In genomic region chr4:172881645-172882044, GRCh38 we compare ENCODE assay signal across 29 cellular contexts.
"Had no signal": no experiment of that assay in that cellular context is flagged by ENCODE, and none has a peak within 500 bp of the region (broad histone marks: within the 10 kb centered on the region; RNA-seq: fewer than 3 reads in every experiment).

No MANE protein-coding gene starts in this region.

- H3K4me1 ChIP-seq: heart right ventricle, left lung, neural progenitor cell, prostate gland, right atrium auricular region, suprapubic skin, thyroid gland, vagina had no signal

- H3K27ac ChIP-seq: dorsolateral prefrontal cortex, epithelial cell of prostate, heart right ventricle, left lung, neural progenitor cell, prostate gland, right atrium auricular region, suprapubic skin, thyroid gland, vagina had no signal

- H3K27me3 ChIP-seq: dorsolateral prefrontal cortex, heart right ventricle, left lung, neural progenitor cell, right atrium auricular region, suprapubic skin, thyroid gland, vagina had no signal

- H2AFZ ChIP-seq: neural progenitor cell had no signal

- H3K9me3 ChIP-seq: mucosa of descending colon, prostate gland, right atrium auricular region, suprapubic skin, thyroid gland, vagina had no signal

- DNase-seq: dorsolateral prefrontal cortex; effector CD4-positive, alpha-beta T cell; foreskin melanocyte; glutamatergic neuron; heart right ventricle; hippocampal formation; left cardiac atrium; left lung; mesenchymal stem cell; mucosa of descending colon; naive B cell; stimulated activated CD4-positive, alpha-beta T cell treated with anti-CD3 and anti-CD28 coated beads, Interleukin-12 subunit alpha, Interleukin-12 subunit beta, amount 100 ng/mL, for 4 hours; stimulated activated CD4-positive, alpha-beta T cell treated with anti-CD3 and anti-CD28 coated beads, Interleukin-1b, Interleukin-23, amount 100 ng/mL, for 48 hours; stimulated activated CD4-positive, alpha-beta T cell treated with anti-CD3 and anti-CD28 coated beads, Interleukin-4, amount 100 ng/mL, for 1 hour; stimulated activated CD8-positive, alpha-beta memory T cell treated with anti-CD3 and anti-CD28 coated beads, Interleukin-4, amount 100 ng/mL, for 48 hours; stimulated activated naive CD4-positive, alpha-beta T cell; stimulated activated naive CD8-positive, alpha-beta T cell treated with anti-CD3 and anti-CD28 coated beads, Interleukin-15, amount 100 ng/mL, for 72 hours; thyroid gland; trophoblast cell had no signal

- ATAC-seq: esophagus mucosa; heart right ventricle; left cardiac atrium; left lung; mucosa of descending colon; natural killer cell treated with Interleukin-12 subunit alpha and Interleukin-12 subunit beta and Interleukin-15 and Interleukin-18, amount 100 ng/mL, for 72 hours; sciatic nerve; stimulated activated naive CD8-positive, alpha-beta T cell treated with anti-CD3 and anti-CD28 coated beads, Interleukin-15, amount 100 ng/mL, for 72 hours had no signal

- H3K36me3 ChIP-seq: heart right ventricle, left lung, neural progenitor cell, prostate gland, right atrium auricular region, suprapubic skin, thyroid gland, vagina had no signal

- H3K4me2 ChIP-seq: neural progenitor cell, smooth muscle cell had no signal

- H3K4me3 ChIP-seq: dorsolateral prefrontal cortex, heart right ventricle, left lung, mucosa of descending colon, neural progenitor cell, prostate gland, right atrium auricular region, smooth muscle cell, suprapubic skin, thyroid gland, vagina had no signal

- H3K9ac ChIP-seq: neural progenitor cell had no signal
